Comparison of ENCODE assay signal across 1 cellular context in genomic region chrX:150565551-150565950, GRCh38.
TF ChIP-seq lines count a peak whose summit lies in the region.

No MANE protein-coding gene starts in this region.

TF ChIP-seq in HepG2, 621 proteins besides CTCF, POLR2A, EP300 and RAD21 (continued from another document):
- no peak for TF ChIP-seq ZNF318 (CRISPR knock-in tag; IDR thresholded peaks at IDR 0.05)
- TF ChIP-seq EEA1 (CRISPR knock-in tag; IDR thresholded peaks at IDR 0.05; ENCODE audit: borderline replicate concordance), result no peak
- no peak for TF ChIP-seq ZUFSP (CRISPR knock-in tag; IDR thresholded peaks at IDR 0.05; ENCODE audit: borderline replicate concordance)
- TF ChIP-seq RELA (CRISPR knock-in tag; IDR thresholded peaks at IDR 0.05), result no peak
- 0 out of 2 replicates have a peak, but pooled peaks have one; percentile 1 for TF ChIP-seq CHD4 (IDR thresholded peaks at IDR 0.05; ENCODE audit: borderline replicate concordance, low read length)
TF ChIP-seq in HepG2: peak in this region for 3.
